Comparison of ENCODE assay signal across 8 cellular contexts in genomic region chr1:31372961-31373896, GRCh38. TPM values are rescaled to one million over a fixed set of nuclear protein-coding genes. Genes with fewer than 3 reads are reported as not detected.
DNase-seq lines count a peak whose midpoint lies in the region; ATAC-seq and TF ChIP-seq lines count a peak whose summit lies in the region.

Gene FABP3, minus strand, starts transcription at chr1:31373076. Its CDS starts 62 bp downstream, at chr1:31373014.

- peak; percentile 52 to 64 for DNase-seq in breast epithelium (ENCODE audit: low spot score in 2 of 2)
- no peak for DNase-seq in MCF 10A (ENCODE audit: unreplicated experiment)
- DNase-seq in PC-9 = peak in 1 of 2 experiments; percentile 82
- no peak for DNase-seq in mammary epithelial cell

- in situ Hi-C loops in mammary epithelial cell (cut with MboI; ENCODE audit: low sequenced_read_pairs in 2 of 2) = no loop called here

- H3K4me1 Mint-ChIP-seq in MCF 10A (ENCODE audit: insufficient read depth, unreplicated experiment) = peaks cover 13% of the 10 kb centered on the region

- CTCF ChIA-PET in MCF 10A (lab: Yijun Ruan, JAX) (interaction anchor here (0.6 to 0.7 kb wide), 3 partner anchors 54 to 369 kb away, joined by 3 to 5 read pairs (median 4); no protein-coding TSS in a partner anchor), PC-9 (lab: Charles Lee) (interaction anchor here (0.6 to 1.7 kb wide), 5 partner anchors 21 to 178 kb away, joined by 4 to 7 read pairs (median 5); no protein-coding TSS in a partner anchor), mammary epithelial cell (lab: Charles Lee; ENCODE audit: low non-redundant PET) (interaction anchor here (0.9 to 1.1 kb wide), 2 partner anchors 21 to 190 kb away, joined by 3 to 4 read pairs; no protein-coding TSS in a partner anchor)

- H3K9me3 Mint-ChIP-seq in MCF 10A (ENCODE audit: unreplicated experiment) = no peaks in the 10 kb centered on the region

- no peaks in the 10 kb centered on the region for H3K9me2 ChIP-seq in PC-9 (ENCODE audit: insufficient read depth)

- dilution Hi-C loops in mammary epithelial cell (cut with HindIII; ENCODE audit: low sequenced_read_pairs) = no loop called here

- BruUV-seq in MCF 10A (replicated peaks; lab: Mats Ljungman, UMichigan) (no TSS peak), PC-9 (replicated peaks; lab: Mats Ljungman, UMichigan) (TSS peak; percentile 33), mammary epithelial cell (replicated peaks; lab: Mats Ljungman, UMichigan) (no TSS peak)

- H2AFZ ChIP-seq in PC-9 (no peak within 1 kb of the TSS), mammary epithelial cell (ENCODE audit: low read depth, low read length) (peak within 1 kb of the TSS; percentile 71)

- no peaks in the 10 kb centered on the region for H3F3A ChIP-seq in PC-9 (ENCODE audit: insufficient read depth, low read depth)

- H3K4me3 ChIP-seq in breast epithelium = peak within 1 kb of the TSS; percentile 46 to 71 (median 48)
- H3K4me3 ChIP-seq in PC-9 = no peak within 1 kb of the TSS; the same call in 1 of the 2 replicates
- H3K4me3 ChIP-seq in mammary epithelial cell (replicated peaks in 1 of 3; ENCODE audit: insufficient read depth in 1 of 3, low read depth in 2 of 3, low read length in 3 of 3) = peak within 1 kb of the TSS in 2 of 3 experiments; percentile 2 to 17
- peak within 1 kb of the TSS; percentile 74 for H3K4me3 ChIP-seq in iPS-15b (ENCODE audit: low read depth, low read length)
- peak within 1 kb of the TSS; percentile 70 for H3K4me3 ChIP-seq in rectal smooth muscle tissue (ENCODE audit: low read length)

- H4K20me1 ChIP-seq in PC-9 (ENCODE audit: insufficient read depth) (no peaks in the 10 kb centered on the region), mammary epithelial cell (ENCODE audit: insufficient read depth, low read length) (no peaks in the 10 kb centered on the region)

- H3K4me1 ChIP-seq in breast epithelium (peaks cover 0 to 5% of the 10 kb centered on the region in 2 donors), PC-9 (replicated peaks; ENCODE audit: insufficient read depth) (no peaks in the 10 kb centered on the region), mammary epithelial cell (ENCODE audit: insufficient read depth, low read length) (peaks cover 11% of the 10 kb centered on the region), iPS-15b (ENCODE audit: control insufficient read depth, insufficient read depth, low read length) (peaks cover 15% of the 10 kb centered on the region), rectal smooth muscle tissue (ENCODE audit: control insufficient read depth, insufficient read depth, low read length) (peaks cover 16% of the 10 kb centered on the region)

- TF ChIP-seq CTCF in breast epithelium (IDR thresholded peaks at IDR 0.05) (no peak), MCF 10A (IDR thresholded peaks at IDR 0.05; ENCODE audit: unreplicated experiment) (no peak), PC-9 (conservative IDR thresholded peaks at IDR 0.05) (no peak), mammary epithelial cell (conservative IDR thresholded peaks at IDR 0.05 in 1 of 2, IDR thresholded peaks at IDR 0.05 in 1 of 2; ENCODE audit: extremely low read depth in 1 of 2, insufficient read depth in 1 of 2, low read depth in 1 of 2, low read length in 2 of 2) (no peak)

- no peaks in the 10 kb centered on the region for H3K9me3 ChIP-seq in breast epithelium
- no peaks in the 10 kb centered on the region for H3K9me3 ChIP-seq in PC-9 (ENCODE audit: insufficient read depth, low read depth)
- no peaks in the 10 kb centered on the region for H3K9me3 ChIP-seq in mammary epithelial cell (replicated peaks; ENCODE audit: insufficient read depth, low read length)
- no peaks in the 10 kb centered on the region for H3K9me3 ChIP-seq in iPS-15b (ENCODE audit: control insufficient read depth, insufficient read depth, low read length)

- H3K9ac ChIP-seq in mammary epithelial cell (ENCODE audit: insufficient read depth, low read length) = no peak within 1 kb of the TSS
- H3K9ac ChIP-seq in iPS-15b (ENCODE audit: low read depth, low read length) = peak within 1 kb of the TSS; percentile 81
- peak within 1 kb of the TSS; percentile 57 for H3K9ac ChIP-seq in rectal smooth muscle tissue (ENCODE audit: low read length)

- TF ChIP-seq POLR2A in breast epithelium (IDR thresholded peaks at IDR 0.05) = no peak

- H3K27ac ChIP-seq in breast epithelium = peak within 1 kb of the TSS; percentile 83 to 88
- no peak within 1 kb of the TSS for H3K27ac ChIP-seq in PC-9
- H3K27ac ChIP-seq in mammary epithelial cell (ENCODE audit: insufficient read depth, low read depth, low read length) = no peak within 1 kb of the TSS
- peak within 1 kb of the TSS; percentile 84 for H3K27ac ChIP-seq in rectal smooth muscle tissue (ENCODE audit: low read depth, low read length)

- no peak within 1 kb of the TSS for H3K4me3 Mint-ChIP-seq in MCF 10A (ENCODE audit: unreplicated experiment)

- H3K36me3 ChIP-seq in breast epithelium (no peaks in the 10 kb centered on the region), PC-9 (ENCODE audit: low read depth) (no peaks in the 10 kb centered on the region), mammary epithelial cell (ENCODE audit: insufficient read depth, low read length) (no peaks in the 10 kb centered on the region), iPS-15b (ENCODE audit: control insufficient read depth, insufficient read depth, low read length) (no peaks in the 10 kb centered on the region), rectal smooth muscle tissue (ENCODE audit: control insufficient read depth, insufficient read depth, low read length) (no peaks in the 10 kb centered on the region)

- intact Hi-C loops in breast epithelium (cut with DNase I; ENCODE audit: low total_unique reads) = no loop called here
- intact Hi-C loops in MCF 10A (cut with micrococcal nuclease) = no loop called here
- intact Hi-C loops in PC-9 (cut with micrococcal nuclease; ENCODE audit: unreplicated experiment) = loop anchor here (1.0 kb wide), 1 partner anchor 21 kb away; no protein-coding TSS in a partner anchor
- intact Hi-C loops in mammary epithelial cell (cut with micrococcal nuclease) = no loop called here

- no peaks in the 10 kb centered on the region for H3K27me3 Mint-ChIP-seq in MCF 10A (ENCODE audit: insufficient read depth, unreplicated experiment)

- H3K27me3 ChIP-seq in breast epithelium (no peaks in the 10 kb centered on the region), PC-9 (ENCODE audit: insufficient read depth, low read depth) (no peaks in the 10 kb centered on the region), mammary epithelial cell (ENCODE audit: insufficient read depth, low read length) (no peaks in the 10 kb centered on the region), iPS-15b (ENCODE audit: control insufficient read depth, insufficient read depth, low read length) (no peaks in the 10 kb centered on the region), rectal smooth muscle tissue (ENCODE audit: control insufficient read depth, insufficient read depth, low read length) (no peaks in the 10 kb centered on the region)

- no peak within 1 kb of the TSS for H3K27ac Mint-ChIP-seq in MCF 10A (ENCODE audit: low read depth, unreplicated experiment)

- POLR2A ChIA-PET in MCF 10A (lab: Yijun Ruan, JAX) (interaction anchor here (0.7 kb wide), 1 partner anchor 18 kb away, joined by 4 read pairs; no protein-coding TSS in a partner anchor), PC-9 (lab: Charles Lee; ENCODE audit: unreplicated experiment) (interaction anchor here (0.6 to 1.0 kb wide), 3 partner anchors 21 to 641 kb away, joined by 5 to 6 read pairs (median 5); no protein-coding TSS in a partner anchor)

- WGBS in mammary epithelial cell (ENCODE audit: low coverage, missing lambda C conversion rate) = 17% methylated on average over 32 of the region's 46 CpGs

- ATAC-seq in HG02678 (IDR thresholded peaks at IDR 0.05; ENCODE audit: unreplicated experiment) (no peak), GM21367 (IDR thresholded peaks at IDR 0.05; ENCODE audit: unreplicated experiment) (no peak)

- peak within 1 kb of the TSS; percentile 59 for H3K4me2 ChIP-seq in PC-9
- H3K4me2 ChIP-seq in mammary epithelial cell (ENCODE audit: insufficient read depth, low read depth, low read length) = peak within 1 kb of the TSS; percentile 68

- peaks cover 2% of the 10 kb centered on the region for H3K36me3 Mint-ChIP-seq in MCF 10A (ENCODE audit: insufficient read depth, unreplicated experiment)

- H3K79me2 ChIP-seq in PC-9 (ENCODE audit: low read depth) = no peaks in the 10 kb centered on the region
- no peaks in the 10 kb centered on the region for H3K79me2 ChIP-seq in mammary epithelial cell (ENCODE audit: insufficient read depth, low read length)

RNA-seq across cellular contexts. Expression of gene FABP3, which starts in this region (rescaled TPM):
- 10 to 100 TPM in 2 of 3 donors, 1 to 10 TPM in 1; 7.9 to 15.5 (median 15.0) TPM for total RNA-seq in breast epithelium
- total RNA-seq in MCF 10A (2022) = not detected in 2 replicates
- not detected in 2 replicates for total RNA-seq in PC-9 (2021)
- under 1 TPM in 1 of 2 donors, not detected in 1; 0.33 TPM for total RNA-seq in mammary epithelial cell
- polyA plus RNA-seq in mammary epithelial cell = 0.24 TPM
- polyA minus RNA-seq in mammary epithelial cell = not detected

Comparison
In these comparisons a context has a peak if more than half of its experiments do, and no peak if none do; other contexts are left out.
1. DNase-seq: peak in breast epithelium (2 of 2); none in MCF 10A (single experiment) and mammary epithelial cell (single experiment).
2. H3K27ac ChIP-seq: peak in breast epithelium (2 of 2) and rectal smooth muscle tissue (single experiment); none in PC-9 (single experiment) and mammary epithelial cell (single experiment).